In genomic region chrX:10017866-10018265, GRCh38 we compare ENCODE assay signal across 10 cellular contexts. TPM values are rescaled to one million over a fixed set of nuclear protein-coding genes. Genes with fewer than 3 reads are reported as not detected.
DNase-seq lines count a peak whose midpoint lies in the region; ATAC-seq and TF ChIP-seq lines count a peak whose summit lies in the region.
"Had no signal": no experiment of that assay in that cellular context is flagged by ENCODE, and none has a peak within 500 bp of the region (broad histone marks: within the 10 kb centered on the region; RNA-seq: fewer than 3 reads in every experiment).

No MANE protein-coding gene starts in this region.

- H3K9ac ChIP-seq in HUES64 (ENCODE audit: low read depth, low read length) = no peak overlapping the region

- intact Hi-C loops in left lung (cut with DNase I) = no loop called here

- H3K27ac ChIP-seq in HUES64 (ENCODE audit: low read depth, low read length) (peak overlapping the region; percentile 36; the same call in 1 of the 2 replicates), left lung (peak overlapping the region; percentile 74 to 89)

- DNase-seq in AG08395 (ENCODE audit: low spot score) = peak; percentile 22
- DNase-seq in astrocyte of the cerebellum (ENCODE audit: low read depth) = peak; percentile 44
- no peak for DNase-seq in left lung
- DNase-seq in T-helper 9 cell = no peak

- H3K27me3 ChIP-seq in HUES64 (ENCODE audit: insufficient read depth, low read length) = no peaks in the 10 kb centered on the region
- H3K27me3 ChIP-seq in left lung = no peaks in the 10 kb centered on the region

- in situ Hi-C loops in astrocyte of the cerebellum (cut with HindIII; ENCODE audit: low sequenced_read_pairs) = no loop called here

- H3K4me1 ChIP-seq in HUES64 (ENCODE audit: insufficient read depth, low read length) (peaks cover 28% of the 10 kb centered on the region), left lung (peaks cover 0 to 39% of the 10 kb centered on the region in 2 donors)

- TF ChIP-seq CTCF in astrocyte of the cerebellum (IDR thresholded peaks at IDR 0.05; ENCODE audit: low read depth, low read length, missing control alignments) (no peak), left lung (IDR thresholded peaks at IDR 0.05) (no peak)

- H3K9me3 ChIP-seq in HUES64 (ENCODE audit: insufficient read depth, low read depth, low read length) (no peaks in the 10 kb centered on the region), left lung (no peaks in the 10 kb centered on the region)

- H3K36me3 ChIP-seq in HUES64 (ENCODE audit: insufficient read depth, low read length) (no peaks in the 10 kb centered on the region), left lung (no peaks in the 10 kb centered on the region)

- 46% methylated on average over 6 of the region's 8 CpGs for WGBS in HUES64

- H3K4me3 ChIP-seq in HUES64 (ENCODE audit: low read length) = peak overlapping the region; percentile 30; the same call in 1 of the 2 replicates
- H3K4me3 ChIP-seq in astrocyte of the cerebellum (ENCODE audit: low read depth, low read length) = no peak overlapping the region
- peak overlapping the region in 1 of 2 donors; percentile 55 for H3K4me3 ChIP-seq in left lung

- peak; percentile 16 for ATAC-seq in left lung
- ATAC-seq in HG02610 (IDR thresholded peaks at IDR 0.05; ENCODE audit: unreplicated experiment) = no peak
- ATAC-seq in HG02571 (IDR thresholded peaks at IDR 0.05; ENCODE audit: unreplicated experiment) = no peak
- ATAC-seq in HG03097 (IDR thresholded peaks at IDR 0.05; ENCODE audit: low FRiP score, unreplicated experiment) = no peak

RNA-seq across cellular contexts. Expression of gene CLDN34, which starts 50.7 kb away (rescaled TPM):
- polyA plus RNA-seq in HUES64 (2013, experiment 1 of 2) = not detected
- not detected for polyA plus RNA-seq in HUES64 (2013, experiment 2 of 2)
- under 1 TPM in 1 of 2 donors, not detected in 1; 0.41 TPM for total RNA-seq in left lung
- total RNA-seq: activated T-helper 2 cell treated with anti-CD3 and anti-CD28 coated beads, Interferon-gamma antibody, Interleukin-2, Interleukin-4, amounts not matched to agents 10 μg/mL and 5 μg/mL and 100 μg/mL, durations not matched to agents 14 hours and 24 hours and 36 hours; skeletal muscle tissue had no signal

Comparison
In these comparisons a context has a peak if more than half of its experiments do, and no peak if none do; other contexts are left out.
1. DNase-seq: peak in AG08395 (single experiment) and astrocyte of the cerebellum (single experiment); none in left lung (0 of 2) and T-helper 9 cell (single experiment).